Comparison of ENCODE assay signal across 12 cellular contexts in genomic region chr7:77811895-77812685, GRCh38. TPM values are rescaled to one million over a fixed set of nuclear protein-coding genes. Genes with fewer than 3 reads are reported as not detected.
A peak's percentile ranks its signal among the peaks of the same experiment; 100 is the strongest.
DNase-seq lines count a peak whose midpoint lies in the region; FAIRE-seq and TF ChIP-seq lines count a peak whose summit lies in the region.
"Had no signal": no experiment of that assay in that cellular context is flagged by ENCODE, and none has a peak within 500 bp of the region (broad histone marks: within the 10 kb centered on the region; RNA-seq: fewer than 3 reads in every experiment).

No MANE protein-coding gene starts in this region.

- H3K36me3 Mint-ChIP-seq in HFFc6 (ENCODE audit: low read depth) (peaks cover 48% of the 10 kb centered on the region), astrocyte (ENCODE audit: low read depth, unreplicated experiment) (peaks cover 5% of the 10 kb centered on the region)

- H3K27me3 Mint-ChIP-seq in HFFc6 (ENCODE audit: insufficient read depth) (no peaks in the 10 kb centered on the region; the same call in 1 of the 2 replicates), astrocyte (ENCODE audit: low read depth, unreplicated experiment) (no peaks in the 10 kb centered on the region)

- H3K9me3 Mint-ChIP-seq in HFFc6 (peaks cover 22% of the 10 kb centered on the region), astrocyte (ENCODE audit: unreplicated experiment) (peaks cover 13% of the 10 kb centered on the region)

- peak overlapping the region; percentile 65 for H3K27ac ChIP-seq in ACC112 (ENCODE audit: low read depth, low read length)
- peak overlapping the region; percentile 83 for H3K27ac ChIP-seq in astrocyte (ENCODE audit: low read depth, low read length)
- H3K27ac ChIP-seq in keratinocyte (ENCODE audit: control insufficient read depth, insufficient read depth, low read length) = peak overlapping the region; percentile 10
- H3K27ac ChIP-seq: C4-2B had no signal

- H3K4me3 Mint-ChIP-seq in HFFc6 (peak overlapping the region; percentile 67), astrocyte (ENCODE audit: unreplicated experiment) (no peak overlapping the region)

- no peaks in the 10 kb centered on the region for H4K20me1 ChIP-seq in astrocyte (ENCODE audit: insufficient read depth, low read length)
- no peaks in the 10 kb centered on the region for H4K20me1 ChIP-seq in keratinocyte (ENCODE audit: control insufficient read depth, extremely low read depth, insufficient read depth, low read length)

- FAIRE-seq in astrocyte (lab: Jason Lieb, UNC) (peak; percentile 81), keratinocyte (lab: Jason Lieb, UNC) (no peak)

- DNase-seq in HFFc6 (peak; percentile 85), astrocyte (ENCODE audit: low read depth) (peak; percentile 94), keratinocyte (ENCODE audit: low read depth, low spot score) (no peak), GDM1 (lab: John Stamatoyannopoulos, UW) (no peak), NOMO-1 treated with dmso at 0.1 percent for 144 hours (lab: John Stamatoyannopoulos, UW; ENCODE audit: unreplicated experiment) (no peak), hippocampal formation (lab: John Stamatoyannopoulos, UW) (no peak), SHP77 treated with DMSO at 0.1 percent for 48 hours (lab: John Stamatoyannopoulos, UW) (no peak)
- DNase-seq: activated effector memory CD4-positive, alpha-beta T cell treated with anti-CD3 and anti-CD28 coated beads, Interleukin-2, amount 50 U/mL, for 16 hours; NCI-H187 treated with DMSO at 0.1 percent for 48 hours; occipital lobe had no signal

- H3K79me2 ChIP-seq in ACC112 (ENCODE audit: control insufficient read depth, insufficient read depth, low read length, unreplicated experiment) (peaks cover 44% of the 10 kb centered on the region), astrocyte (ENCODE audit: insufficient read depth, low read length) (peaks cover 64% of the 10 kb centered on the region), keratinocyte (ENCODE audit: control insufficient read depth, insufficient read depth, low read length) (peaks cover 20% of the 10 kb centered on the region)

- dilution Hi-C loops in keratinocyte (cut with MboI; ENCODE audit: extremely low pct_ligation_motif_present, low sequenced_read_pairs) = no loop called here

- 0 out of 2 replicates have a peak, but pooled peaks cover 4% of the 10 kb centered on the region for H3K36me3 ChIP-seq in ACC112 (ENCODE audit: insufficient read depth, low read length)
- no peaks in the 10 kb centered on the region for H3K36me3 ChIP-seq in astrocyte (ENCODE audit: insufficient read depth, low read length)
- H3K36me3 ChIP-seq in keratinocyte (ENCODE audit: control insufficient read depth in 2 of 2, extremely low read depth in 1 of 2, insufficient read depth in 2 of 2, low read length in 2 of 2) = no peaks in the 10 kb centered on the region

- H3K4me3 ChIP-seq in ACC112 (ENCODE audit: low read depth, low read length) (peak overlapping the region; percentile 13; the same call in 1 of the 2 replicates), astrocyte (ENCODE audit: insufficient read depth, low read depth, low read length) (peak overlapping the region; percentile 34), keratinocyte (ENCODE audit: control insufficient read depth in 2 of 3, extremely low read depth in 1 of 3, insufficient read depth in 2 of 3, low read depth in 1 of 3, low read length in 3 of 3) (no peak overlapping the region)

- peak overlapping the region; percentile 61 for H3K9ac ChIP-seq in astrocyte (ENCODE audit: low read length)
- no peak overlapping the region for H3K9ac ChIP-seq in keratinocyte (ENCODE audit: control insufficient read depth, extremely low read depth, insufficient read depth, low read length)

- no peak for TF ChIP-seq CTCF in HFFc6 (IDR thresholded peaks at IDR 0.05)
- TF ChIP-seq CTCF in astrocyte (IDR thresholded peaks at IDR 0.05; ENCODE audit: insufficient read depth, low read depth, low read length) = no peak
- no peak for TF ChIP-seq CTCF in keratinocyte (optimal IDR thresholded peaks at IDR 0.05 in 1 of 3, IDR thresholded peaks at IDR 0.05 in 1 of 3, conservative IDR thresholded peaks at IDR 0.05 in 1 of 3; ENCODE audit: extremely low read depth in 1 of 3, insufficient read depth in 2 of 3, low read length in 3 of 3)

- no peak overlapping the region for H2AFZ ChIP-seq in ACC112 (ENCODE audit: low read length, unreplicated experiment)
- H2AFZ ChIP-seq in astrocyte (ENCODE audit: low read depth, low read length) = no peak overlapping the region
- no peak overlapping the region for H2AFZ ChIP-seq in keratinocyte (ENCODE audit: control insufficient read depth, low read length)

- H3K9me1 ChIP-seq in keratinocyte (ENCODE audit: control insufficient read depth, extremely low read depth, insufficient read depth, low read length) = no peaks in the 10 kb centered on the region

- peaks cover 53% of the 10 kb centered on the region for H3K4me1 Mint-ChIP-seq in HFFc6 (ENCODE audit: low read depth)
- H3K4me1 Mint-ChIP-seq in astrocyte (ENCODE audit: low read depth, unreplicated experiment) = peaks cover 11% of the 10 kb centered on the region

- H3K4me2 ChIP-seq in astrocyte (ENCODE audit: low read length) (peak overlapping the region; percentile 68), keratinocyte (ENCODE audit: control insufficient read depth, extremely low read depth, insufficient read depth, low read depth, low read length) (no peak overlapping the region)

- no peaks in the 10 kb centered on the region for H3K9me3 ChIP-seq in astrocyte (ENCODE audit: insufficient read depth, low read depth, low read length)
- no peaks in the 10 kb centered on the region for H3K9me3 ChIP-seq in keratinocyte (ENCODE audit: control insufficient read depth, low read depth, low read length)

- H3K4me1 ChIP-seq in ACC112 (ENCODE audit: control insufficient read depth, insufficient read depth, low read length, unreplicated experiment) (peaks cover 13% of the 10 kb centered on the region), astrocyte (ENCODE audit: insufficient read depth, low read length) (peaks cover 10% of the 10 kb centered on the region), keratinocyte (ENCODE audit: control insufficient read depth, extremely low read depth, insufficient read depth, low read length) (peaks cover 10% of the 10 kb centered on the region)

- H3K27ac Mint-ChIP-seq in HFFc6 (peak overlapping the region; percentile 82), astrocyte (ENCODE audit: unreplicated experiment) (peak overlapping the region; percentile 87)

- H3K27me3 ChIP-seq in ACC112 (ENCODE audit: insufficient read depth, low read length) (no peaks in the 10 kb centered on the region), astrocyte (ENCODE audit: insufficient read depth, low read length) (no peaks in the 10 kb centered on the region), keratinocyte (ENCODE audit: control insufficient read depth, extremely low read depth, insufficient read depth, low read length) (no peaks in the 10 kb centered on the region)

RNA-seq across cellular contexts. Expression of gene PHTF2, which starts 13.5 kb away (rescaled TPM):
- total RNA-seq in HFFc6 (2021; fragmentation: NEBNext Ultra II Directional; extraction: Animal tissue kit (Norgen Biotek cat#: 25700)) = 10 to 100 TPM; 59.8 to 83.2 (median 71.9) TPM
- total RNA-seq in astrocyte = 27.0 and 36.2 TPM in 2 replicates
- 13.6 to 24.1 TPM (median 16.4 TPM) in 3 replicates for polyA plus RNA-seq in keratinocyte
- polyA plus RNA-seq in keratinocyte (2011; ENCODE audit: low read depth) = 25.6 TPM
- polyA plus RNA-seq in keratinocyte (2011; cell fraction: cytosol; rRNA removed) = 7.8 and 16.6 TPM in 2 replicates
- polyA plus RNA-seq in keratinocyte (2011; cell fraction: nucleus; rRNA removed) = 15.9 and 21.8 TPM in 2 replicates
- polyA plus RNA-seq in keratinocyte (2012; ENCODE audit: low replicate concordance) = 11.4 and 13.6 TPM in 2 replicates
- polyA minus RNA-seq in keratinocyte = 5.1 to 26.1 TPM (median 8.6 TPM) in 3 replicates
- polyA minus RNA-seq in keratinocyte (2011; cell fraction: cytosol; rRNA and poly(A)+ RNA removed) = 11.1 TPM
- polyA minus RNA-seq in keratinocyte (2011; cell fraction: nucleus; rRNA and poly(A)+ RNA removed) = 15.3 and 32.1 TPM in 2 replicates

RNA-seq across cellular contexts. Expression of gene TMEM60, which starts 13.9 kb away (rescaled TPM):
- total RNA-seq in HFFc6 (2021; fragmentation: NEBNext Ultra II Directional; extraction: Animal tissue kit (Norgen Biotek cat#: 25700)) = 10 to 100 TPM; 20.7 to 25.6 (median 23.7) TPM
- 12.2 and 13.2 TPM in 2 replicates for total RNA-seq in astrocyte
- polyA plus RNA-seq in keratinocyte = 18.6 to 27.5 TPM (median 21.3 TPM) in 3 replicates
- 2.3 TPM for polyA plus RNA-seq in keratinocyte (2011; ENCODE audit: low read depth)
- polyA plus RNA-seq in keratinocyte (2011; cell fraction: cytosol; rRNA removed) = 17.2 and 26.9 TPM in 2 replicates
- 16.2 and 20.6 TPM in 2 replicates for polyA plus RNA-seq in keratinocyte (2011; cell fraction: nucleus; rRNA removed)
- polyA plus RNA-seq in keratinocyte (2012; ENCODE audit: low replicate concordance) = 15.8 and 16.0 TPM in 2 replicates
- 1.5 to 9.4 TPM (median 7.6 TPM) in 3 replicates for polyA minus RNA-seq in keratinocyte
- polyA minus RNA-seq in keratinocyte (2011; cell fraction: cytosol; rRNA and poly(A)+ RNA removed) = 5.4 TPM
- polyA minus RNA-seq in keratinocyte (2011; cell fraction: nucleus; rRNA and poly(A)+ RNA removed) = 3.7 and 6.0 TPM in 2 replicates

Comparison
In these comparisons a context has a peak if more than half of its experiments do, and no peak if none do; other contexts are left out.
1. H3K27ac ChIP-seq: peak in every context shown above with its lines; median percentile 83 in astrocyte; 65 in ACC112; 10 in keratinocyte.
2. H3K4me3 ChIP-seq: peak in ACC112 (single experiment) and astrocyte (single experiment); none in keratinocyte (0 of 3).
3. DNase-seq: peak in HFFc6 (single experiment) and astrocyte (single experiment); none in keratinocyte (single experiment), GDM1 (single experiment), NOMO-1 treated with dmso at 0.1 percent for 144 hours (single experiment), hippocampal formation (0 of 2) and SHP77 treated with DMSO at 0.1 percent for 48 hours (single experiment).